ENCODE assay signal across 14 cellular contexts in genomic region chr19:9498183-9498902, GRCh38. TPM values are rescaled to one million over a fixed set of nuclear protein-coding genes. Genes with fewer than 3 reads are reported as not detected.
DNase-seq lines count a peak whose midpoint lies in the region; ATAC-seq, FAIRE-seq and TF ChIP-seq lines count a peak whose summit lies in the region.
"Had no signal": no experiment of that assay in that cellular context is flagged by ENCODE, and none has a peak within 500 bp of the region (broad histone marks: within the 10 kb centered on the region; RNA-seq: fewer than 3 reads in every experiment).

Gene ZNF560, minus strand, starts transcription at chr19:9498616. Its CDS starts 23,303 bp downstream, at chr19:9475313.

- TF ChIP-seq CTCF in astrocyte of the cerebellum (IDR thresholded peaks at IDR 0.05; ENCODE audit: low read depth, low read length, missing control alignments) = no peak

- no peaks in the 10 kb centered on the region for H3K36me3 ChIP-seq in small intestine (ENCODE audit: control insufficient read depth in 2 of 2, insufficient read depth in 2 of 2, low read length in 2 of 2)
- H3K36me3 ChIP-seq: upper lobe of right lung had no signal

- FAIRE-seq in small intestine (lab: Jason Lieb, UNC) (no peak), H54 (lab: Jason Lieb, UNC) (no peak)
- FAIRE-seq: A204.1, GM19239 had no signal

- POLR2A ChIA-PET in naive thymus-derived CD8-positive, alpha-beta T cell (lab: Charles Lee) = no interaction called here

- no peaks in the 10 kb centered on the region for H3K4me1 ChIP-seq in small intestine (ENCODE audit: control insufficient read depth in 2 of 2, insufficient read depth in 1 of 2, low read depth in 1 of 2, low read length in 1 of 2)
- H3K4me1 ChIP-seq: upper lobe of right lung had no signal

- in situ Hi-C loops in astrocyte of the cerebellum (cut with HindIII; ENCODE audit: low sequenced_read_pairs) = no loop called here

- peak within 1 kb of the TSS in 7 of 10 donors; percentile 4 to 58 (median 39) for H3K4me3 Mint-ChIP-seq in naive thymus-derived CD8-positive, alpha-beta T cell

- WGBS in small intestine, 3 donors = 5 to 24% (median 20%) methylated on average over 44 of the region's 44 CpGs

- DNase-seq in DMS53 (lab: John Stamatoyannopoulos, UW) (peak; percentile 7), DMS53 treated with DMSO at 0.1 percent for 48 hours (lab: John Stamatoyannopoulos, UW; ENCODE audit: unreplicated experiment) (no peak), KG1 (lab: John Stamatoyannopoulos, UW) (peak; percentile 85), astrocyte of the cerebellum (ENCODE audit: low read depth) (no peak), small intestine (no peak), H54 (ENCODE audit: insufficient read length, low spot score) (no peak), NCI-H2029 (lab: John Stamatoyannopoulos, UW) (no peak)
- no peak for DNase-seq in naive thymus-derived CD8-positive, alpha-beta T cell
- DNase-seq: PC-3, upper lobe of right lung had no signal

- H3K4me3 ChIP-seq in astrocyte of the cerebellum (ENCODE audit: low read depth, low read length) = peak within 1 kb of the TSS; percentile 7
- H3K4me3 ChIP-seq in small intestine (ENCODE audit: low read depth in 1 of 2, low read length in 2 of 2) = no peak within 1 kb of the TSS
- H3K4me3 ChIP-seq: skin epidermis, upper lobe of right lung had no signal

- H3K9me3 ChIP-seq in small intestine (ENCODE audit: control insufficient read depth, low read depth) = peaks cover 3% of the 10 kb centered on the region

- H3K4me1 Mint-ChIP-seq in naive thymus-derived CD8-positive, alpha-beta T cell = peaks cover 0 to 7% (median 2%) of the 10 kb centered on the region in 4 donors

- peaks cover 20 to 45% (median 41%) of the 10 kb centered on the region in 3 donors for H3K36me3 Mint-ChIP-seq in naive thymus-derived CD8-positive, alpha-beta T cell

- peaks cover 11 to 95% (median 27%) of the 10 kb centered on the region in 9 donors for H3K9me3 Mint-ChIP-seq in naive thymus-derived CD8-positive, alpha-beta T cell

- no peak within 1 kb of the TSS for H3K27ac Mint-ChIP-seq in naive thymus-derived CD8-positive, alpha-beta T cell

- no peak for TF ChIP-seq POLR2A in H54 (IDR thresholded peaks at IDR 0.05; ENCODE audit: low read depth, low read length)

- ATAC-seq in naive thymus-derived CD8-positive, alpha-beta T cell = no peak
- ATAC-seq: PC-3, upper lobe of right lung had no signal

- H3K27me3 ChIP-seq in small intestine (ENCODE audit: control insufficient read depth in 2 of 2, insufficient read depth in 2 of 2, low read length in 2 of 2) = no peaks in the 10 kb centered on the region
- H3K27me3 ChIP-seq: upper lobe of right lung had no signal

- no peak within 1 kb of the TSS for H3K27ac ChIP-seq in small intestine (ENCODE audit: low read depth in 1 of 2, low read length in 1 of 2)
- H3K27ac ChIP-seq: HL-60, skin epidermis, upper lobe of right lung had no signal

- H3K27me3 Mint-ChIP-seq in naive thymus-derived CD8-positive, alpha-beta T cell = peaks cover 0 to 11% (median 6%) of the 10 kb centered on the region in 5 donors

RNA-seq across cellular contexts. Expression of gene ZNF560, which starts in this region (rescaled TPM):
- total RNA-seq in naive thymus-derived CD8-positive, alpha-beta T cell = not detected
- not detected for polyA plus RNA-seq in naive thymus-derived CD8-positive, alpha-beta T cell
- not detected for polyA plus RNA-seq in small intestine
- total RNA-seq: PC-3, upper lobe of right lung had no signal

Comparison
In these comparisons a context has a peak if more than half of its experiments do, and no peak if none do; other contexts are left out.
1. DNase-seq: peak in DMS53 (single experiment) and KG1 (single experiment); none in DMS53 treated with DMSO at 0.1 percent for 48 hours (single experiment), astrocyte of the cerebellum (single experiment), naive thymus-derived CD8-positive, alpha-beta T cell (0 of 10), small intestine (single experiment), H54 (single experiment) and NCI-H2029 (single experiment).